ENCODE assay signal across 9 cellular contexts in genomic region chr7:128861957-128862570, GRCh38. TPM values are rescaled to one million over a fixed set of nuclear protein-coding genes. Genes with fewer than 3 reads are reported as not detected.
DNase-seq lines count a peak whose midpoint lies in the region; ATAC-seq and TF ChIP-seq lines count a peak whose summit lies in the region.
"Had no signal": no experiment of that assay in that cellular context is flagged by ENCODE, and none has a peak within 500 bp of the region (broad histone marks: within the 10 kb centered on the region; RNA-seq: fewer than 3 reads in every experiment).

No MANE protein-coding gene starts in this region.

- peak overlapping the region; percentile 98 for H3K4me3 ChIP-seq in CD8-positive, alpha-beta memory T cell (ENCODE audit: low read length)
- H3K4me3 ChIP-seq in OCI-LY7 (ENCODE audit: low read depth, low read length, poor library complexity, severe bottlenecking): peak overlapping the region; percentile 83
- peak overlapping the region; percentile 77 for H3K4me3 ChIP-seq in endocrine pancreas (ENCODE audit: control insufficient read depth, insufficient read depth, low read length)
- peak overlapping the region; percentile 81 to 93 for H3K4me3 ChIP-seq in neutrophil (ENCODE audit: low read depth in 1 of 2, low read length in 1 of 2)

- peaks cover 3 to 23% (median 3%) of the 10 kb centered on the region in 3 donors for H3K36me3 Mint-ChIP-seq in CD8-positive, alpha-beta memory T cell

- no peak for ATAC-seq in GM21619 (IDR thresholded peaks at IDR 0.05; ENCODE audit: unreplicated experiment)

- TF ChIP-seq CTCF in OCI-LY7 (conservative IDR thresholded peaks at IDR 0.05; ENCODE audit: low read length): no peak
- no peak for TF ChIP-seq CTCF in neutrophil (IDR thresholded peaks at IDR 0.05)

- peak overlapping the region; percentile 38 for H3K9ac ChIP-seq in endocrine pancreas (ENCODE audit: control insufficient read depth, insufficient read depth, low read length)

- BruUV-seq in OCI-LY7 (replicated peaks; lab: Mats Ljungman, UMichigan): no TSS peak

- H3K9me3 Mint-ChIP-seq in CD8-positive, alpha-beta memory T cell: peaks cover 0 to 2% (median 0%) of the 10 kb centered on the region in 5 donors

- H3K36me3 ChIP-seq in CD8-positive, alpha-beta memory T cell (ENCODE audit: insufficient read depth, low read length): peaks cover 11% of the 10 kb centered on the region
- H3K36me3 ChIP-seq in OCI-LY7 (ENCODE audit: insufficient read depth, low read length): peaks cover 18% of the 10 kb centered on the region; the same call in 1 of the 2 replicates
- H3K36me3 ChIP-seq in endocrine pancreas (ENCODE audit: control insufficient read depth, insufficient read depth, low read length): no peaks in the 10 kb centered on the region
- H3K36me3 ChIP-seq in neutrophil: peaks cover 20% of the 10 kb centered on the region

- intact Hi-C loops in OCI-LY7 (cut with micrococcal nuclease; ENCODE audit: unreplicated experiment): no loop called here

- CTCF ChIA-PET in CD8-positive, alpha-beta memory T cell (lab: Charles Lee): interaction anchor here (0.7 to 5.6 kb wide), 4 partner anchors 14 to 22 kb away, joined by 4 to 47 read pairs (median 4); no protein-coding TSS in a partner anchor
- CTCF ChIA-PET in OCI-LY7 (lab: Charles Lee; ENCODE audit: unreplicated experiment): interaction anchor here (0.6 to 1.7 kb wide), 9 partner anchors 9 to 203 kb away, joined by 3 to 9 read pairs (median 4); no protein-coding TSS in a partner anchor

- H4K20me1 ChIP-seq in OCI-LY7 (ENCODE audit: insufficient read depth, low read length): peaks cover 4% of the 10 kb centered on the region; the same call in 1 of the 2 replicates

- H3K9me2 ChIP-seq in OCI-LY7 (ENCODE audit: insufficient read depth, low read length): no peaks in the 10 kb centered on the region

- H3K27ac Mint-ChIP-seq in CD8-positive, alpha-beta memory T cell: peak overlapping the region; percentile 84 to 100 (median 96)

- H3K4me2 ChIP-seq in OCI-LY7 (ENCODE audit: low read length): peak overlapping the region; percentile 71

- no peaks in the 10 kb centered on the region for H3K27me3 ChIP-seq in CD8-positive, alpha-beta memory T cell (ENCODE audit: insufficient read depth, low read length, poor library complexity, severe bottlenecking)
- H3K27me3 ChIP-seq in endocrine pancreas (ENCODE audit: control insufficient read depth, insufficient read depth, low read length): no peaks in the 10 kb centered on the region
- H3K27me3 ChIP-seq in neutrophil: no peaks in the 10 kb centered on the region

- H3K9me3 ChIP-seq in CD8-positive, alpha-beta memory T cell (ENCODE audit: low read length): no peaks in the 10 kb centered on the region
- H3K9me3 ChIP-seq in OCI-LY7 (ENCODE audit: low read length) (no peaks in the 10 kb centered on the region), endocrine pancreas (ENCODE audit: control insufficient read depth, low read length) (no peaks in the 10 kb centered on the region), neutrophil (no peaks in the 10 kb centered on the region)

- peaks cover 26 to 37% (median 36%) of the 10 kb centered on the region in 3 donors for H3K4me1 Mint-ChIP-seq in CD8-positive, alpha-beta memory T cell

- DNase-seq in CD8-positive, alpha-beta memory T cell: no peak
- DNase-seq in OCI-LY7 (ENCODE audit: low spot score) (no peak), KBM-7 (no peak)
- DNase-seq in activated CD4-positive, CD25-positive, alpha-beta regulatory T cell (lab: John Stamatoyannopoulos, UW): no peak
- no peak for DNase-seq in activated CD4-positive, alpha-beta T cell treated with anti-CD3 and anti-CD28 coated beads, Interleukin-2, amount 50 U/mL, for 1 hour

- H3K27ac ChIP-seq in CD8-positive, alpha-beta memory T cell (ENCODE audit: low read depth, low read length): peak overlapping the region; percentile 55
- H3K27ac ChIP-seq in OCI-LY7 (ENCODE audit: low read depth, low read length, poor library complexity, severe bottlenecking) (no peak overlapping the region), neutrophil (peak overlapping the region; percentile 87)

- H3K4me3 Mint-ChIP-seq in CD8-positive, alpha-beta memory T cell: peak overlapping the region; percentile 93 to 100 (median 96)

- peaks cover 0 to 5% of the 10 kb centered on the region in 2 donors for H3K27me3 Mint-ChIP-seq in CD8-positive, alpha-beta memory T cell

- peaks cover 20% of the 10 kb centered on the region for H3K79me2 ChIP-seq in OCI-LY7 (ENCODE audit: insufficient read depth, low read depth, low read length)

- peak overlapping the region; percentile 96 for H2AFZ ChIP-seq in OCI-LY7 (ENCODE audit: low read length)

- in situ Hi-C loops in KBM-7 (cut with MboI; ENCODE audit: low pct_unique_long_range_greater_than_20kb, low sequenced_read_pairs): no loop called here

- POLR2A ChIA-PET in CD8-positive, alpha-beta memory T cell (lab: Charles Lee): interaction anchor here (0.5 kb wide), 1 partner anchor 355 kb away, joined by 4 read pairs; no protein-coding TSS in a partner anchor
- POLR2A ChIA-PET in OCI-LY7 (lab: Charles Lee): interaction anchor here (0.9 to 2.9 kb wide), 9 partner anchors 10 to 363 kb away, joined by 3 to 12 read pairs (median 4); partner anchors contain the start of genes AHCYL2 and CALU

- peaks cover 14% of the 10 kb centered on the region for H3K4me1 ChIP-seq in CD8-positive, alpha-beta memory T cell (ENCODE audit: insufficient read depth, low read length)
- H3K4me1 ChIP-seq in OCI-LY7 (ENCODE audit: insufficient read depth, low read length, poor library complexity, severe bottlenecking) (peaks cover 30% of the 10 kb centered on the region), endocrine pancreas (ENCODE audit: control insufficient read depth, insufficient read depth, low read length) (no peaks in the 10 kb centered on the region), neutrophil (ENCODE audit: control insufficient read depth in 1 of 2, insufficient read depth in 1 of 2, low read depth in 1 of 2, low read length in 1 of 2) (peaks cover 16 to 17% of the 10 kb centered on the region in 2 experiments)

RNA-seq across cellular contexts. Expression of gene ATP6V1F, which starts 0.6 kb away (rescaled TPM):
- total RNA-seq in CD8-positive, alpha-beta memory T cell: 100 to 1,000 TPM; 145 to 147 TPM
- polyA plus RNA-seq in CD8-positive, alpha-beta memory T cell: 295 TPM
- total RNA-seq in OCI-LY7 (2014; rRNA removed; shearing (Covaris generic)): 84.9 and 108 TPM in 2 replicates
- 149 and 155 TPM in 2 replicates for total RNA-seq in OCI-LY7 (2022)

RNA-seq across cellular contexts. Expression of gene FLNC, which starts 31.9 kb away (rescaled TPM):
- total RNA-seq in CD8-positive, alpha-beta memory T cell: not detected
- not detected for polyA plus RNA-seq in CD8-positive, alpha-beta memory T cell
- total RNA-seq in OCI-LY7 (2014; rRNA removed; shearing (Covaris generic)): 0.03 and 0.05 TPM in 2 replicates
- 0.06 TPM in 2 replicates for total RNA-seq in OCI-LY7 (2022)

RNA-seq across cellular contexts. Expression of gene KCP, which starts 48.4 kb away (rescaled TPM):
- total RNA-seq in CD8-positive, alpha-beta memory T cell: 1 to 10 TPM in 1 of 2 experiments, under 1 TPM in 1; 0.84 to 1.1 TPM
- not detected for polyA plus RNA-seq in CD8-positive, alpha-beta memory T cell
- total RNA-seq in OCI-LY7 (2014; rRNA removed; shearing (Covaris generic)): 0.90 and 2.3 TPM in 2 replicates
- total RNA-seq in OCI-LY7 (2022): 1.4 TPM in 2 replicates
- total RNA-seq: NCI-H460 had no signal
